Comparison of ENCODE assay signal across 8 cellular contexts in genomic region chr14:20683896-20684661, GRCh38. TPM values are rescaled to one million over a fixed set of nuclear protein-coding genes. Genes with fewer than 3 reads are reported as not detected.
DNase-seq lines count a peak whose midpoint lies in the region; ATAC-seq lines count a peak whose summit lies in the region.

A gene with protein sequence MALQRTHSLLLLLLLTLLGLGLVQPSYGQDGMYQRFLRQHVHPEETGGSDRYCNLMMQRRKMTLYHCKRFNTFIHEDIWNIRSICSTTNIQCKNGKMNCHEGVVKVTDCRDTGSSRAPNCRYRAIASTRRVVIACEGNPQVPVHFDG (plus strand): TSS chr14:20684560. CDS start chr14:20699372, 14,812 bp downstream.

- H2AK5ac ChIP-seq in mesenchymal stem cell (ENCODE audit: low read length, severe bottlenecking) = peak within 1 kb of the TSS; percentile 47

- peak within 1 kb of the TSS; percentile 97 for H2BK15ac ChIP-seq in mesenchymal stem cell (ENCODE audit: low read depth, poor library complexity, severe bottlenecking)

- peak within 1 kb of the TSS in 1 of 2 experiments; percentile 53 for H3K14ac ChIP-seq in mesenchymal stem cell (ENCODE audit: low read length in 2 of 2)

- peak within 1 kb of the TSS; percentile 88 for H4K91ac ChIP-seq in mesenchymal stem cell (ENCODE audit: low read length)

- H3K9me3 Mint-ChIP-seq in effector memory CD8-positive, alpha-beta T cell = no peaks in the 10 kb centered on the region

- peak within 1 kb of the TSS; percentile 100 for H3K9ac ChIP-seq in mesenchymal stem cell (ENCODE audit: low read length)

- H4K8ac ChIP-seq in mesenchymal stem cell (ENCODE audit: low read length) = peak within 1 kb of the TSS; percentile 82

- H3K79me1 ChIP-seq in mesenchymal stem cell (replicated peaks; ENCODE audit: low read length, poor library complexity, severe bottlenecking) = peaks cover 6% of the 10 kb centered on the region

- H2BK120ac ChIP-seq in mesenchymal stem cell (ENCODE audit: low read depth, low read length) = peak within 1 kb of the TSS; percentile 39

- no peaks in the 10 kb centered on the region for H3K27me3 ChIP-seq in mesenchymal stem cell (ENCODE audit: control insufficient read depth in 1 of 2, insufficient read depth in 1 of 2, low read length in 2 of 2)

- H3K4me2 ChIP-seq in mesenchymal stem cell (ENCODE audit: low read length, poor library complexity, severe bottlenecking) = peak within 1 kb of the TSS; percentile 83

- no peak within 1 kb of the TSS for H3K27ac Mint-ChIP-seq in effector memory CD8-positive, alpha-beta T cell

- no peaks in the 10 kb centered on the region for H3K9me3 ChIP-seq in mesenchymal stem cell (ENCODE audit: control insufficient read depth, low read length)

- WGBS in mesenchymal stem cell = 1% methylated on average over 35 of the region's 42 CpGs

- peak; percentile 29 for ATAC-seq in GM18502 (IDR thresholded peaks at IDR 0.05; ENCODE audit: poor library complexity, unreplicated experiment)
- ATAC-seq in HG02938 (IDR thresholded peaks at IDR 0.05; ENCODE audit: unreplicated experiment) = peak; percentile 20
- ATAC-seq in effector memory CD8-positive, alpha-beta T cell (replicated peaks) = peak; percentile 33

- no peak within 1 kb of the TSS for H3K4me3 Mint-ChIP-seq in effector memory CD8-positive, alpha-beta T cell

- H3K27ac ChIP-seq in mesenchymal stem cell (ENCODE audit: low read length, poor library complexity, severe bottlenecking) = peak within 1 kb of the TSS; percentile 96

- no peaks in the 10 kb centered on the region for H3K27me3 Mint-ChIP-seq in effector memory CD8-positive, alpha-beta T cell

- H3K4me1 ChIP-seq in mesenchymal stem cell (ENCODE audit: control insufficient read depth, insufficient read depth, low read depth, low read length) = peaks cover 2% of the 10 kb centered on the region

- H3K23ac ChIP-seq in mesenchymal stem cell (ENCODE audit: low read length in 2 of 2) = no peak within 1 kb of the TSS

- H3K36me3 Mint-ChIP-seq in effector memory CD8-positive, alpha-beta T cell (ENCODE audit: insufficient read depth) = no peaks in the 10 kb centered on the region

- peak within 1 kb of the TSS; percentile 54 for H2AFZ ChIP-seq in mesenchymal stem cell (ENCODE audit: low read depth, low read length)

- peak within 1 kb of the TSS; percentile 67 to 84 for H3K18ac ChIP-seq in mesenchymal stem cell (ENCODE audit: low read depth in 1 of 2, low read length in 2 of 2)

- H3K4me1 Mint-ChIP-seq in effector memory CD8-positive, alpha-beta T cell (ENCODE audit: low read depth in 2 of 2) = peaks cover 0 to 21% of the 10 kb centered on the region in 2 donors

- H3K4me3 ChIP-seq in mesenchymal stem cell (ENCODE audit: insufficient read depth in 1 of 2, low read depth in 1 of 2, low read length in 2 of 2) = peak within 1 kb of the TSS; percentile 73 to 93

- H2BK12ac ChIP-seq in mesenchymal stem cell (ENCODE audit: low read length in 2 of 2) = peak within 1 kb of the TSS in 1 of 2 experiments; percentile 29

- peak; percentile 44 for DNase-seq in NCI-H774 (lab: John Stamatoyannopoulos, UW)
- peak; percentile 63 to 71 for DNase-seq in activated CD8-positive, alpha-beta memory T cell treated with anti-CD3 and anti-CD28 coated beads for 4 hours (ENCODE audit: low read depth in 2 of 2)
- DNase-seq in effector memory CD8-positive, alpha-beta T cell = peak; percentile 82 to 89 (median 84)
- DNase-seq in mesenchymal stem cell = peak; percentile 93
- DNase-seq in stimulated activated CD4-positive, alpha-beta T cell treated with anti-CD3 and anti-CD28 coated beads, TNF-alpha, amount 100 ng/mL, for 48 hours (ENCODE audit: low read depth in 3 of 3) = peak; percentile 63 to 71 (median 70)
- no peak for DNase-seq in cortex of kidney (lab: John Stamatoyannopoulos, UW)

- peak within 1 kb of the TSS; percentile 78 to 94 for H3K4ac ChIP-seq in mesenchymal stem cell (ENCODE audit: low read depth in 1 of 2, low read length in 2 of 2)

- H3K36me3 ChIP-seq in mesenchymal stem cell (ENCODE audit: control insufficient read depth in 1 of 2, insufficient read depth in 2 of 2, low read depth in 1 of 2, low read length in 2 of 2) = no peaks in the 10 kb centered on the region

- peak within 1 kb of the TSS; percentile 15 for H2BK5ac ChIP-seq in mesenchymal stem cell (ENCODE audit: low read depth, low read length, poor library complexity, severe bottlenecking)

RNA-seq across cellular contexts. Expression of the gene that starts here (rescaled TPM):
- polyA plus RNA-seq in mesenchymal stem cell (2013, experiment 1 of 2) = 13.8 TPM
- polyA plus RNA-seq in mesenchymal stem cell (2013, experiment 2 of 2) = 15.4 TPM
